Comparison of ENCODE assay signal across 17 cellular contexts in the genomic region with DNA sequence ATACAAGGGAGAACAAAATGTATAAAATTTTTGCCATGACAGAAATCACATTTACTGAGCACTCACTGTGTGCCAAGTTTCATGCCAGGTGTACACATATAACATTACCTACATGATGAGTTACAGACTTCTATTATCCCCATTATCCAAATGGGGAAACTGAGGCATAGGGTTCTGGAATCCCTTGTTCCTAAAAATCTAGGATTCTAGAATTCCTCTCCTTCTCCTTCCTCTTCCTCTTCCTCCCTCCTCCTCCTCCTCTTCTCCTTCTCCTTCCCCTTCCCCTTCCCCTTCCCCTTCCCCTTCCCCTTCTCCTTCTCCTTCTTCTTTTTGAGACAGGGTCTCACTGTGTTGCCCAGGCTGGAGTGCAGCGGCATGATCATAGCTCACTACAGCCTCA. TPM values are rescaled to one million over a fixed set of nuclear protein-coding genes. Genes with fewer than 3 reads are reported as not detected.
DNase-seq lines count a peak whose midpoint lies in the region; ATAC-seq, FAIRE-seq and TF ChIP-seq lines count a peak whose summit lies in the region.
"Had no signal": no experiment of that assay in that cellular context is flagged by ENCODE, and none has a peak within 500 bp of the region (broad histone marks: within the 10 kb centered on the region; RNA-seq: fewer than 3 reads in every experiment).

No MANE protein-coding gene starts in this region.

- H3K4me1 ChIP-seq in HCT116 (ENCODE audit: control insufficient read depth in 1 of 2, insufficient read depth in 2 of 2, low read length in 2 of 2) (peaks cover 39 to 50% of the 10 kb centered on the region in 2 experiments), K562 (replicated peaks in 1 of 2; ENCODE audit: control insufficient read depth in 2 of 2, insufficient read depth in 2 of 2, low read length in 2 of 2) (peaks cover 0 to 4% of the 10 kb centered on the region in 2 experiments; a peak in 3 of 5 replicates)

- H3K9me3 ChIP-seq in HCT116 (ENCODE audit: control insufficient read depth in 1 of 2, insufficient read depth in 1 of 2, low read depth in 1 of 2, low read length in 2 of 2): no peaks in the 10 kb centered on the region
- no peaks in the 10 kb centered on the region for H3K9me3 ChIP-seq in K562 (replicated peaks; ENCODE audit: control insufficient read depth, insufficient read depth, low read depth, low read length)
- H3K9me3 ChIP-seq: BLaER1, Caco-2 had no signal

- TF ChIP-seq EP300 in K562 (IDR thresholded peaks at IDR 0.05; ENCODE audit: low read length): no peak

- H3K4me3 ChIP-seq in HCT116 (replicated peaks in 1 of 2; ENCODE audit: low read depth in 1 of 2, low read length in 2 of 2) (no peak overlapping the region), K562 (no peak overlapping the region), foreskin fibroblast (ENCODE audit: low read depth in 1 of 2, low read length in 2 of 2) (no peak overlapping the region)
- H3K4me3 ChIP-seq: BLaER1, GM12878, GM23248 had no signal

- no peaks in the 10 kb centered on the region for H3K27me3 ChIP-seq in HCT116 (ENCODE audit: insufficient read depth, low read length)
- H3K27me3 ChIP-seq in K562 (ENCODE audit: control insufficient read depth in 2 of 2, insufficient read depth in 2 of 2, low read length in 2 of 2): no peaks in the 10 kb centered on the region
- H3K27me3 ChIP-seq: BLaER1 had no signal

- no peak overlapping the region for H3K4me3 Mint-ChIP-seq in progenitor cell of endocrine pancreas (ENCODE audit: low read depth)
- H3K4me3 Mint-ChIP-seq: CD8-positive, alpha-beta memory T cell had no signal

- peak overlapping the region; percentile 60; the same call in 1 of the 2 replicates for H3K4me2 ChIP-seq in HCT116 (ENCODE audit: low read length)
- H3K4me2 ChIP-seq in K562 (ENCODE audit: insufficient read depth, low read length): no peak overlapping the region
- H3K4me2 ChIP-seq: BLaER1 had no signal

- in situ Hi-C loops in K562 (cut with MboI): no loop called here

- no TSS peak for BruUV-seq in HCT116 (replicated peaks; lab: Mats Ljungman, UMichigan)
- no TSS peak for BruUV-seq in K562 (replicated peaks; lab: Mats Ljungman, UMichigan)

- no peak for FAIRE-seq in K562 (lab: Jason Lieb, UNC)
- no peak for FAIRE-seq in RCC 7860 (lab: Jason Lieb, UNC)
- FAIRE-seq: GM12878, GM18507, H54 had no signal

- H3K36me3 Mint-ChIP-seq in progenitor cell of endocrine pancreas (ENCODE audit: insufficient read depth): no peaks in the 10 kb centered on the region
- H3K36me3 Mint-ChIP-seq: CD8-positive, alpha-beta memory T cell had no signal

- intact Hi-C loops in HCT116 (cut with micrococcal nuclease) (no loop called here), K562 (cut with micrococcal nuclease) (no loop called here)

- TF ChIP-seq CTCF in HCT116 (IDR thresholded peaks at IDR 0.05 in 2 of 3, conservative IDR thresholded peaks at IDR 0.05 in 1 of 3; ENCODE audit: borderline replicate concordance in 1 of 3, insufficient read depth in 1 of 3, low read depth in 2 of 3, low read length in 2 of 3): no peak
- TF ChIP-seq CTCF in K562 (IDR thresholded peaks at IDR 0.05 in 2 of 3, conservative IDR thresholded peaks at IDR 0.05 in 1 of 3; ENCODE audit: insufficient read depth in 2 of 3, low read depth in 1 of 3, low read length in 3 of 3): no peak
- TF ChIP-seq CTCF in progenitor cell of endocrine pancreas (IDR thresholded peaks at IDR 0.05; ENCODE audit: unreplicated experiment): no peak
- TF ChIP-seq CTCF in foreskin fibroblast (IDR thresholded peaks at IDR 0.05; ENCODE audit: low read depth, low read length): no peak

- H3K4me1 Mint-ChIP-seq in progenitor cell of endocrine pancreas (ENCODE audit: low read depth): no peaks in the 10 kb centered on the region

- CTCF ChIA-PET in HCT116 (lab: Charles Lee) (no interaction called here), K562 (lab: Yijun Ruan, JAX; ENCODE audit: low intra/inter-chr PET ratio) (no interaction called here)

- H3K9me3 Mint-ChIP-seq in progenitor cell of endocrine pancreas (ENCODE audit: low read depth): no peaks in the 10 kb centered on the region
- H3K9me3 Mint-ChIP-seq: CD8-positive, alpha-beta memory T cell had no signal

- WGBS in K562 (ENCODE audit: insufficient coverage, low coverage, missing lambda C conversion rate): 43% methylated on average over 1 of the region's 1 CpG

- H3K27ac ChIP-seq in HCT116 (ENCODE audit: low read depth, low read length): no peak overlapping the region
- no peak overlapping the region for H3K27ac ChIP-seq in K562 (ENCODE audit: extremely low read depth, low read depth, low read length)
- H3K27ac ChIP-seq: BLaER1, GM23248 had no signal

- H2AFZ ChIP-seq in HCT116 (ENCODE audit: low read depth, low read length, poor library complexity, severe bottlenecking): no peak overlapping the region
- no peak overlapping the region for H2AFZ ChIP-seq in K562 (ENCODE audit: low read depth, low read length)
- H2AFZ ChIP-seq: GM23248 had no signal

- H3K9me2 ChIP-seq in HCT116 (ENCODE audit: insufficient read depth): no peaks in the 10 kb centered on the region

- RAD21 ChIA-PET in HCT116 (lab: Charles Lee; ENCODE audit: low non-redundant PET in 1 of 2, low total read pairs in 2 of 2, uncharacterized antibody in 2 of 2, unreplicated experiment in 2 of 2): interaction anchor here (0.7 kb wide), 3 partner anchors 9 to 110 kb away, joined by 4 to 10 read pairs (median 6); no protein-coding TSS in a partner anchor

- H3K27me3 Mint-ChIP-seq in progenitor cell of endocrine pancreas: peaks cover 27% of the 10 kb centered on the region
- H3K27me3 Mint-ChIP-seq: CD8-positive, alpha-beta memory T cell had no signal

- peak overlapping the region; percentile 29 for H3K27ac Mint-ChIP-seq in progenitor cell of endocrine pancreas
- H3K27ac Mint-ChIP-seq: CD8-positive, alpha-beta memory T cell had no signal

- TF ChIP-seq POLR2A in HCT116 (IDR thresholded peaks at IDR 0.05; ENCODE audit: borderline replicate concordance, extremely low read depth, insufficient read depth, insufficient read length) (no peak), K562 (conservative IDR thresholded peaks at IDR 0.05) (no peak)

- no peaks in the 10 kb centered on the region for H3K36me3 ChIP-seq in HCT116 (ENCODE audit: control insufficient read depth in 1 of 2, insufficient read depth in 2 of 2, low read length in 2 of 2)
- H3K36me3 ChIP-seq in K562 (ENCODE audit: control insufficient read depth, insufficient read depth, low read length): no peaks in the 10 kb centered on the region
- H3K36me3 ChIP-seq: BLaER1 had no signal

- ATAC-seq in HCT116: no peak
- ATAC-seq in K562: no peak
- ATAC-seq: GM12878 had no signal

- no peaks in the 10 kb centered on the region for H3K9me1 ChIP-seq in K562 (ENCODE audit: control insufficient read depth, insufficient read depth, low read length)

- no peaks in the 10 kb centered on the region for H3K79me2 ChIP-seq in HCT116 (ENCODE audit: insufficient read depth, low read length)
- no peaks in the 10 kb centered on the region for H3K79me2 ChIP-seq in K562 (ENCODE audit: control insufficient read depth, insufficient read depth, low read length)

- H3K9ac ChIP-seq in HCT116 (ENCODE audit: low read length) (no peak overlapping the region), K562 (ENCODE audit: insufficient read depth in 1 of 2, low read depth in 2 of 2, low read length in 2 of 2) (no peak overlapping the region)
- H3K9ac ChIP-seq: BLaER1, GM23248 had no signal

- DNase-seq in HCT116 (ENCODE audit: low read depth, low spot score) (no peak), K562 (ENCODE audit: extremely low read depth in 1 of 4, low spot score in 3 of 4) (no peak), progenitor cell of endocrine pancreas (ENCODE audit: low spot score, unreplicated experiment) (no peak), foreskin fibroblast (no peak), RCC 7860 (ENCODE audit: low spot score) (no peak), NCI-H526 (lab: John Stamatoyannopoulos, UW) (no peak)
- DNase-seq: Caco-2; CD8-positive, alpha-beta memory T cell; DMS53; IMR-90 had no signal

- H4K20me1 ChIP-seq in HCT116 (ENCODE audit: insufficient read depth) (no peaks in the 10 kb centered on the region), K562 (replicated peaks; ENCODE audit: control insufficient read depth, insufficient read depth, low read length) (no peaks in the 10 kb centered on the region)
- H4K20me1 ChIP-seq: BLaER1 had no signal

- TF ChIP-seq RAD21 in HCT116 (IDR thresholded peaks at IDR 0.05; ENCODE audit: low read depth) (no peak), K562 (CRISPR knock-in tag; conservative IDR thresholded peaks at IDR 0.05 in 1 of 2, IDR thresholded peaks at IDR 0.05 in 1 of 2) (no peak)

- POLR2A ChIA-PET in HCT116 (lab: Charles Lee) (interaction anchor here (1.0 kb wide), 1 partner anchor 9 kb away, joined by 3 read pairs; no protein-coding TSS in a partner anchor), K562 (lab: Yijun Ruan, JAX) (interaction anchor here (0.7 to 1.0 kb wide), 2 partner anchors 11 to 58 kb away, joined by 3 read pairs; no protein-coding TSS in a partner anchor)

RNA-seq across cellular contexts. Expression of gene BCL3, which starts 14.2 kb away (rescaled TPM):
- 37.9 TPM for total RNA-seq in HCT116 (2021; ENCODE audit: unreplicated experiment)
- polyA plus RNA-seq in HCT116 (2012): 33.1 and 43.5 TPM in 2 replicates
- total RNA-seq in K562 (2011; cell fraction: chromatin; rRNA removed; ENCODE audit: low replicate concordance): 3.7 and 11.5 TPM in 2 replicates
- total RNA-seq in K562 (2011; cell fraction: nucleolus; rRNA removed): 6.4 and 6.8 TPM in 2 replicates
- 2.5 and 7.1 TPM in 2 replicates for total RNA-seq in K562 (2011; cell fraction: nucleoplasm; rRNA removed)
- total RNA-seq in K562 (2014; rRNA removed): 1.1 TPM in 2 replicates
- total RNA-seq in K562 (2014; rRNA removed; fragmentation: Illumina TruSeq; extraction: Trizol): 0.07 TPM in 1 of 2 replicates, not detected in the other
- 0.33 and 0.72 TPM in 2 replicates for total RNA-seq in K562 (2015; rRNA removed; fragmentation: Illumina TruSeq; extraction: Trizol)
- total RNA-seq in K562 (2021): 1.9 and 2.4 TPM in 2 replicates
- 0.28 and 1.2 TPM in 2 replicates for polyA plus RNA-seq in K562 (2011; rRNA removed)
- polyA plus RNA-seq in K562 (2011; cell fraction: cytosol; rRNA removed): 0.43 and 2.4 TPM in 2 replicates
- polyA plus RNA-seq in K562 (2011; cell fraction: nucleus; rRNA removed): 5.5 and 6.5 TPM in 2 replicates
- polyA plus RNA-seq in K562 (2012): 2.5 and 9.1 TPM in 2 replicates
- 0.67 and 0.93 TPM in 2 replicates for polyA plus RNA-seq in K562 (2014; fragmentation: Illumina TruSeq; extraction: Trizol)
- under 1 TPM in 1 of 2 experiments, not detected in 1; 0.03 TPM for polyA plus RNA-seq in K562 (2014; fragmentation: Nextera tagmentation; extraction: Ambion mirVana)
- polyA plus RNA-seq in K562 (2014; rRNA removed): 0.97 and 2.4 TPM in 2 replicates
- 0.21 TPM in 1 of 2 replicates, not detected in the other for polyA minus RNA-seq in K562 (2011; rRNA and poly(A)+ RNA removed)
- 2.5 TPM in 2 replicates for polyA minus RNA-seq in K562 (2011; cell fraction: cytosol; rRNA and poly(A)+ RNA removed)
- 0.78 and 2.3 TPM in 2 replicates for polyA minus RNA-seq in K562 (2011; cell fraction: nucleus; rRNA and poly(A)+ RNA removed)
- total RNA-seq in progenitor cell of endocrine pancreas: 2.9 and 3.8 TPM in 2 replicates

RNA-seq across cellular contexts. Expression of gene CEACAM16, which starts 35.4 kb away (rescaled TPM):
- not detected for total RNA-seq in HCT116 (2021; ENCODE audit: unreplicated experiment)
- not detected in 2 replicates for polyA plus RNA-seq in HCT116 (2012)
- total RNA-seq in K562 (2011; cell fraction: chromatin; rRNA removed; ENCODE audit: low replicate concordance): not detected in 2 replicates
- not detected in 2 replicates for total RNA-seq in K562 (2011; cell fraction: nucleolus; rRNA removed)
- total RNA-seq in K562 (2011; cell fraction: nucleoplasm; rRNA removed): not detected in 2 replicates
- not detected in 2 replicates for total RNA-seq in K562 (2014; rRNA removed)
- total RNA-seq in K562 (2014; rRNA removed; fragmentation: Illumina TruSeq; extraction: Trizol): not detected in 2 replicates
- total RNA-seq in K562 (2015; rRNA removed; fragmentation: Illumina TruSeq; extraction: Trizol): not detected in 2 replicates
- not detected in 2 replicates for total RNA-seq in K562 (2021)
- polyA plus RNA-seq in K562 (2011; rRNA removed): not detected in 2 replicates
- not detected in 2 replicates for polyA plus RNA-seq in K562 (2011; cell fraction: cytosol; rRNA removed)
- not detected in 2 replicates for polyA plus RNA-seq in K562 (2011; cell fraction: nucleus; rRNA removed)
- polyA plus RNA-seq in K562 (2012): not detected in 2 replicates
- not detected in 2 replicates for polyA plus RNA-seq in K562 (2014; fragmentation: Illumina TruSeq; extraction: Trizol)
- not detected for polyA plus RNA-seq in K562 (2014; fragmentation: Nextera tagmentation; extraction: Ambion mirVana)
- not detected in 2 replicates for polyA plus RNA-seq in K562 (2014; rRNA removed)
- polyA minus RNA-seq in K562 (2011; rRNA and poly(A)+ RNA removed): not detected in 2 replicates
- polyA minus RNA-seq in K562 (2011; cell fraction: cytosol; rRNA and poly(A)+ RNA removed): not detected in 2 replicates
- polyA minus RNA-seq in K562 (2011; cell fraction: nucleus; rRNA and poly(A)+ RNA removed): not detected in 2 replicates
- total RNA-seq in progenitor cell of endocrine pancreas: not detected in 2 replicates
- total RNA-seq: A673; Caco-2; CD8-positive, alpha-beta memory T cell; G401; GM12878; GM23248; IMR-90 had no signal
- polyA plus RNA-seq: CD8-positive, alpha-beta memory T cell; GM12878; GM23248; IMR-90 had no signal

RNA-seq across cellular contexts. Expression of gene CBLC, which starts 43.3 kb away (rescaled TPM):
- 54.3 TPM for total RNA-seq in HCT116 (2021; ENCODE audit: unreplicated experiment)
- 54.5 and 58.3 TPM in 2 replicates for polyA plus RNA-seq in HCT116 (2012)
- total RNA-seq in K562 (2011; cell fraction: chromatin; rRNA removed; ENCODE audit: low replicate concordance): not detected in 2 replicates
- not detected in 2 replicates for total RNA-seq in K562 (2011; cell fraction: nucleolus; rRNA removed)
- total RNA-seq in K562 (2011; cell fraction: nucleoplasm; rRNA removed): not detected in 2 replicates
- total RNA-seq in K562 (2014; rRNA removed): 0.09 TPM in 1 of 2 replicates, not detected in the other
- not detected in 2 replicates for total RNA-seq in K562 (2014; rRNA removed; fragmentation: Illumina TruSeq; extraction: Trizol)
- not detected in 2 replicates for total RNA-seq in K562 (2015; rRNA removed; fragmentation: Illumina TruSeq; extraction: Trizol)
- total RNA-seq in K562 (2021): not detected in 2 replicates
- polyA plus RNA-seq in K562 (2011; rRNA removed): not detected in 2 replicates
- polyA plus RNA-seq in K562 (2011; cell fraction: cytosol; rRNA removed): not detected in 2 replicates
- not detected in 2 replicates for polyA plus RNA-seq in K562 (2011; cell fraction: nucleus; rRNA removed)
- polyA plus RNA-seq in K562 (2012): not detected in 2 replicates
- not detected in 2 replicates for polyA plus RNA-seq in K562 (2014; fragmentation: Illumina TruSeq; extraction: Trizol)
- not detected for polyA plus RNA-seq in K562 (2014; fragmentation: Nextera tagmentation; extraction: Ambion mirVana)
- polyA plus RNA-seq in K562 (2014; rRNA removed): not detected in 2 replicates
- polyA minus RNA-seq in K562 (2011; rRNA and poly(A)+ RNA removed): not detected in 2 replicates
- not detected in 2 replicates for polyA minus RNA-seq in K562 (2011; cell fraction: cytosol; rRNA and poly(A)+ RNA removed)
- not detected in 2 replicates for polyA minus RNA-seq in K562 (2011; cell fraction: nucleus; rRNA and poly(A)+ RNA removed)
- total RNA-seq in progenitor cell of endocrine pancreas: 15.4 and 16.2 TPM in 2 replicates
- total RNA-seq: A673; CD8-positive, alpha-beta memory T cell; G401; GM12878; GM23248; IMR-90 had no signal
- polyA plus RNA-seq: CD8-positive, alpha-beta memory T cell; GM12878; GM23248; IMR-90 had no signal

Comparison
In these comparisons a context has a peak if more than half of its experiments do, and no peak if none do; other contexts are left out.
1. RNA of gene CBLC, which starts 43.3 kb away (total RNA-seq): 54.3 TPM in HCT116 (single experiment) and 15.4 to 16.2 TPM in progenitor cell of endocrine pancreas; 0.09 TPM in K562; every median in the first group is over 10 times any median in the second.